ENCODE assay signal across 8 cellular contexts in the genomic region with DNA sequence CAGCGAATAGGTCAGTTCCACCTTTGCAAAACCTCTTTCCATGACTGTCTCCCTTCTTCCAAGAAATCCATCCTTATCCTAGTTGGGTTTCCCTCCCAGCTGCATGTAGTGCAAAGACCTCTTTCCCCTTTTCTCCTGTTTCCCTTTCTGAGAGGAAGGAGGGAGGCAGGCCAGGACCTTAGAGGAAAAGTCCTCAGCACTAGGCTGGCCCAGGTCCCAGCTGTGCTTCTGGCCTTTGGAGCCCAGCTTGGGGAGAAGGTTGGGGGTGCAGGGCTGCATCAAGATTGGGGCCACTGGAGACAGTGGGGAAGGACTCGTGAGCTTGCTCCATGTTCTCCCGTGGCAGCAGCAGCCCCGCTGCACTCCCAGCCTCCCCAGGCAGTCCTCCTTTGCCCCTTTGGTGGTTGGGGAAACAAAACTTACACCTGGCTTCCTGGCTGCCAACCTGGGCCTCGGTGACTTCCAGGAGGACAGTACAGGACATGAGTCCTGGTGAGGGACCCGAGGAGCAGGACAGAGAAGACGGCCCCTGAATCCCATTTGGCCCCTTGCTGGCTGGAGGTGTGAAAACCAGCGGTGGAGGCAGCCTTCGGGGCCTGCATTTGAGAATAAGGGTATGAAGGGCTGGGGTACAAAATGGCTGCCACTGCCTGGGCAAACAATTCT. TPM values are rescaled to one million over a fixed set of nuclear protein-coding genes. Genes with fewer than 3 reads are reported as not detected.
DNase-seq lines count a peak whose midpoint lies in the region; ATAC-seq, FAIRE-seq and TF ChIP-seq lines count a peak whose summit lies in the region.

No MANE protein-coding gene starts in this region.

- no peak overlapping the region for H3K27ac ChIP-seq in brain microvascular endothelial cell
- peak overlapping the region; percentile 92 for H3K27ac ChIP-seq in HepG2 (ENCODE audit: extremely low read length, insufficient read depth, low read length)
- H3K27ac ChIP-seq in tibial artery: peak overlapping the region; percentile 18 to 70

- ATAC-seq in HepG2 (peak; percentile 4), GM21737 (IDR thresholded peaks at IDR 0.05; ENCODE audit: unreplicated experiment) (no peak)

- CTCF ChIA-PET in activated CD4-positive, alpha-beta T cell treated with anti-CD3 and anti-CD28 coated beads, Interleukin-2, amount 10 ng/mL, durations not matched to agents 7 days and 5 days (lab: Charles Lee): interaction anchor here (1.2 to 9.4 kb wide), 7 partner anchors 9 to 64 kb away, joined by 5 to 154 read pairs (median 7); a partner anchor contains a TSS
- CTCF ChIA-PET in HepG2 (lab: Yijun Ruan, JAX; ENCODE audit: low intra/inter-chr PET ratio, low total read pairs): interaction anchor here (1.6 to 5.6 kb wide), 4 partner anchors 10 to 36 kb away, joined by 3 to 39 read pairs (median 8); a partner anchor contains a TSS

- H3K4me3 ChIP-seq in brain microvascular endothelial cell (ENCODE audit: low read depth, low read length) (peak overlapping the region; percentile 40), HepG2 (replicated peaks in 1 of 3; ENCODE audit: insufficient read depth in 1 of 3, low read depth in 2 of 3, low read length in 3 of 3) (peak overlapping the region; percentile 64 to 84 (median 72)), tibial artery (peak overlapping the region; percentile 14 to 30)

- peaks cover 21% of the 10 kb centered on the region for H3K36me3 Mint-ChIP-seq in activated CD4-positive, alpha-beta T cell treated with anti-CD3 and anti-CD28 coated beads, Interleukin-2, amount 10 ng/mL, durations not matched to agents 7 days and 5 days (ENCODE audit: low read depth)

- H3K27me3 ChIP-seq in brain microvascular endothelial cell (replicated peaks) (no peaks in the 10 kb centered on the region), HepG2 (ENCODE audit: control insufficient read depth in 1 of 2, insufficient read depth in 2 of 2, low read length in 2 of 2) (no peaks in the 10 kb centered on the region; a peak in 1 of 5 replicates), tibial artery (no peaks in the 10 kb centered on the region)

- peak overlapping the region; percentile 90 for H3K9ac ChIP-seq in HepG2 (ENCODE audit: insufficient read depth, low read depth, low read length)

- no peaks in the 10 kb centered on the region for H4K20me1 ChIP-seq in HepG2 (ENCODE audit: insufficient read depth, low read length)

- BruUV-seq in HepG2 (replicated peaks; lab: Mats Ljungman, UMichigan): no TSS peak

- in situ Hi-C loops in brain microvascular endothelial cell (cut with HindIII; ENCODE audit: low pct_ligation_motif_present, low sequenced_read_pairs): no loop called here
- in situ Hi-C loops in HepG2 (cut with HindIII; ENCODE audit: extremely low pct_ligation_motif_present, low pct_unique_long_range_greater_than_20kb): no loop called here

- intact Hi-C loops in HepG2 (cut with micrococcal nuclease; ENCODE audit: unreplicated experiment) (no loop called here), tibial artery (cut with DNase I; ENCODE audit: low total_unique reads) (no loop called here)

- POLR2A ChIA-PET in activated CD4-positive, alpha-beta T cell treated with anti-CD3 and anti-CD28 coated beads, Interleukin-2, amount 10 ng/mL, durations not matched to agents 7 days and 5 days (lab: Charles Lee): interaction anchor here (0.9 to 2.8 kb wide), 4 partner anchors 11 to 44 kb away, joined by 3 to 24 read pairs (median 7); a partner anchor contains a TSS
- POLR2A ChIA-PET in HepG2 (lab: Yijun Ruan, JAX): interaction anchor here (0.5 to 24.3 kb wide), 30 partner anchors 6 to 1053 kb away, joined by 3 to 2487 read pairs (median 8); a partner anchor contains a TSS

- FAIRE-seq in HepG2 (lab: Jason Lieb, UNC): no peak

- H3K4me1 ChIP-seq in HepG2 (ENCODE audit: insufficient read depth, low read length) (peaks cover 59% of the 10 kb centered on the region), tibial artery (peaks cover 0 to 39% (median 32%) of the 10 kb centered on the region in 4 donors)

- TF ChIP-seq EP300 in HepG2 (IDR thresholded peaks at IDR 0.05; ENCODE audit: low read depth in 2 of 2, low read length in 2 of 2) (no peak), HepG2 (CRISPR knock-in tag; IDR thresholded peaks at IDR 0.05; ENCODE audit: borderline replicate concordance) (no peak)

- H3K4me3 Mint-ChIP-seq in activated CD4-positive, alpha-beta T cell treated with anti-CD3 and anti-CD28 coated beads, Interleukin-2, amount 10 ng/mL, durations not matched to agents 7 days and 5 days: peak overlapping the region; percentile 99

- no peaks in the 10 kb centered on the region for H3K9me3 Mint-ChIP-seq in activated CD4-positive, alpha-beta T cell treated with anti-CD3 and anti-CD28 coated beads, Interleukin-2, amount 10 ng/mL, durations not matched to agents 7 days and 5 days

- H3K36me3 ChIP-seq in brain microvascular endothelial cell (replicated peaks) (no peaks in the 10 kb centered on the region), HepG2 (replicated peaks in 1 of 2; ENCODE audit: control insufficient read depth in 1 of 2, insufficient read depth in 2 of 2, low read length in 2 of 2) (peaks cover 5 to 12% of the 10 kb centered on the region in 2 experiments; a peak in 4 of 5 replicates), tibial artery (no peaks in the 10 kb centered on the region)

- peak overlapping the region; percentile 96 for H3K27ac Mint-ChIP-seq in activated CD4-positive, alpha-beta T cell treated with anti-CD3 and anti-CD28 coated beads, Interleukin-2, amount 10 ng/mL, durations not matched to agents 7 days and 5 days

- no peak overlapping the region for H2AFZ ChIP-seq in HepG2 (ENCODE audit: low read length)

- no peak for TF ChIP-seq CTCF in brain microvascular endothelial cell (IDR thresholded peaks at IDR 0.05; ENCODE audit: low read depth, low read length, missing control alignments)
- TF ChIP-seq CTCF in HepG2 (CRISPR knock-in tag; IDR thresholded peaks at IDR 0.05): no peak
- no peak for TF ChIP-seq CTCF in tibial artery (IDR thresholded peaks at IDR 0.05)

- H3K4me1 Mint-ChIP-seq in activated CD4-positive, alpha-beta T cell treated with anti-CD3 and anti-CD28 coated beads, Interleukin-2, amount 10 ng/mL, durations not matched to agents 7 days and 5 days: peaks cover 39% of the 10 kb centered on the region

- peaks cover 32% of the 10 kb centered on the region for H3K79me2 ChIP-seq in HepG2 (ENCODE audit: insufficient read depth, low read length)

- DNase-seq in activated CD4-positive, alpha-beta T cell treated with anti-CD3 and anti-CD28 coated beads, Interleukin-2, amount 10 ng/mL, durations not matched to agents 7 days and 5 days: no peak
- no peak for DNase-seq in activated CD4-positive, alpha-beta T cell treated with anti-CD3 and anti-CD28 coated beads for 1 hour
- DNase-seq in brain microvascular endothelial cell: no peak
- no peak for DNase-seq in HepG2 (ENCODE audit: low spot score)
- no peak for DNase-seq in tibial artery
- DNase-seq in HK-2 (ENCODE audit: unreplicated experiment): no peak
- no peak for DNase-seq in NCI-H1417 (lab: John Stamatoyannopoulos, UW)

- TF ChIP-seq RAD21 in HepG2 (CRISPR knock-in tag; IDR thresholded peaks at IDR 0.05): no peak

- no peaks in the 10 kb centered on the region for H3K27me3 Mint-ChIP-seq in activated CD4-positive, alpha-beta T cell treated with anti-CD3 and anti-CD28 coated beads, Interleukin-2, amount 10 ng/mL, durations not matched to agents 7 days and 5 days

- H3K4me2 ChIP-seq in HepG2 (ENCODE audit: low read depth, low read length): peak overlapping the region; percentile 96

- H3K9me3 ChIP-seq in HepG2 (ENCODE audit: low read length) (no peaks in the 10 kb centered on the region), tibial artery (no peaks in the 10 kb centered on the region)

- no peak for TF ChIP-seq POLR2A in HepG2 (IDR thresholded peaks at IDR 0.05; ENCODE audit: insufficient read depth in 1 of 2, low read depth in 2 of 2, low read length in 2 of 2)

- WGBS in HepG2 (ENCODE audit: low lambda C conversion rate): 4% methylated on average over 8 of the region's 9 CpGs

RNA-seq across cellular contexts. Expression of a gene that starts 0.5 kb away (rescaled TPM):
- 1 to 10 TPM; 5.3 to 8.4 TPM for total RNA-seq in activated CD4-positive, alpha-beta T cell treated with anti-CD3 and anti-CD28 coated beads, Interleukin-2, amount 10 ng/mL, durations not matched to agents 7 days and 5 days
- total RNA-seq in HepG2 (2016; rRNA removed; fragmentation: Illumina TruSeq; extraction: Trizol): 27.1 and 30.8 TPM in 2 replicates
- 22.3 and 23.3 TPM in 2 replicates for total RNA-seq in HepG2 (2016; cell fraction: cytosol; rRNA removed; fragmentation: Illumina TruSeq; extraction: Trizol; ENCODE audit: low read depth)
- total RNA-seq in HepG2 (2016; cell fraction: insoluble cytoplasmic fraction; rRNA removed; fragmentation: Illumina TruSeq; extraction: Trizol): 26.7 and 27.9 TPM in 2 replicates
- 25.8 and 28.7 TPM in 2 replicates for total RNA-seq in HepG2 (2016; cell fraction: membrane; rRNA removed; fragmentation: Illumina TruSeq; extraction: Trizol)
- total RNA-seq in HepG2 (2016; cell fraction: nucleus; rRNA removed; fragmentation: Illumina TruSeq; extraction: Trizol): 13.7 and 16.4 TPM in 2 replicates
- polyA plus RNA-seq in HepG2 (2011; rRNA removed): 31.8 and 32.4 TPM in 2 replicates
- 32.2 and 44.9 TPM in 2 replicates for polyA plus RNA-seq in HepG2 (2011; cell fraction: cytosol; rRNA removed)
- polyA plus RNA-seq in HepG2 (2011; cell fraction: nucleus; rRNA removed): 22.5 and 27.3 TPM in 2 replicates
- polyA plus RNA-seq in HepG2 (2012): 22.2 and 24.9 TPM in 2 replicates
- polyA plus RNA-seq in HepG2 (2016; cell fraction: cytosol; fragmentation: Illumina TruSeq; extraction: Trizol; ENCODE audit: low read depth): 14.6 and 18.5 TPM in 2 replicates
- 35.4 and 36.8 TPM in 2 replicates for polyA plus RNA-seq in HepG2 (2016; cell fraction: insoluble cytoplasmic fraction; fragmentation: Illumina TruSeq; extraction: Trizol; ENCODE audit: low read depth)
- 19.7 and 26.6 TPM in 2 replicates for polyA plus RNA-seq in HepG2 (2016; cell fraction: membrane; fragmentation: Illumina TruSeq; extraction: Trizol; ENCODE audit: low read depth)
- 36.3 and 37.9 TPM in 2 replicates for polyA plus RNA-seq in HepG2 (2016; cell fraction: nucleus; fragmentation: Illumina TruSeq; extraction: Trizol; ENCODE audit: insufficient read depth, low read depth)
- polyA minus RNA-seq in HepG2 (2011; rRNA and poly(A)+ RNA removed; ENCODE audit: low replicate concordance): 9.1 and 26.8 TPM in 2 replicates
- polyA minus RNA-seq in HepG2 (2011; cell fraction: cytosol; rRNA and poly(A)+ RNA removed): 17.8 and 20.5 TPM in 2 replicates
- polyA minus RNA-seq in HepG2 (2011; cell fraction: nucleus; rRNA and poly(A)+ RNA removed): 12.4 and 13.2 TPM in 2 replicates

RNA-seq across cellular contexts. Expression of a gene that starts 13.9 kb away (rescaled TPM):
- 10 to 100 TPM; 30.5 TPM for total RNA-seq in activated CD4-positive, alpha-beta T cell treated with anti-CD3 and anti-CD28 coated beads, Interleukin-2, amount 10 ng/mL, durations not matched to agents 7 days and 5 days
- total RNA-seq in HepG2 (2016; rRNA removed; fragmentation: Illumina TruSeq; extraction: Trizol): 10.5 and 14.8 TPM in 2 replicates
- total RNA-seq in HepG2 (2016; cell fraction: cytosol; rRNA removed; fragmentation: Illumina TruSeq; extraction: Trizol; ENCODE audit: low read depth): 2.7 and 3.3 TPM in 2 replicates
- 11.7 and 13.0 TPM in 2 replicates for total RNA-seq in HepG2 (2016; cell fraction: insoluble cytoplasmic fraction; rRNA removed; fragmentation: Illumina TruSeq; extraction: Trizol)
- 8.9 and 9.5 TPM in 2 replicates for total RNA-seq in HepG2 (2016; cell fraction: membrane; rRNA removed; fragmentation: Illumina TruSeq; extraction: Trizol)
- total RNA-seq in HepG2 (2016; cell fraction: nucleus; rRNA removed; fragmentation: Illumina TruSeq; extraction: Trizol): 13.8 and 14.0 TPM in 2 replicates
- 16.3 and 16.6 TPM in 2 replicates for polyA plus RNA-seq in HepG2 (2011; rRNA removed)
- polyA plus RNA-seq in HepG2 (2011; cell fraction: cytosol; rRNA removed): 13.7 and 14.0 TPM in 2 replicates
- 34.1 and 37.3 TPM in 2 replicates for polyA plus RNA-seq in HepG2 (2011; cell fraction: nucleus; rRNA removed)
- 17.5 and 20.8 TPM in 2 replicates for polyA plus RNA-seq in HepG2 (2012)
- 2.7 and 3.3 TPM in 2 replicates for polyA plus RNA-seq in HepG2 (2016; cell fraction: cytosol; fragmentation: Illumina TruSeq; extraction: Trizol; ENCODE audit: low read depth)
- polyA plus RNA-seq in HepG2 (2016; cell fraction: insoluble cytoplasmic fraction; fragmentation: Illumina TruSeq; extraction: Trizol; ENCODE audit: low read depth): 36.1 and 41.5 TPM in 2 replicates
- 10.3 and 12.9 TPM in 2 replicates for polyA plus RNA-seq in HepG2 (2016; cell fraction: membrane; fragmentation: Illumina TruSeq; extraction: Trizol; ENCODE audit: low read depth)
- 51.0 and 51.8 TPM in 2 replicates for polyA plus RNA-seq in HepG2 (2016; cell fraction: nucleus; fragmentation: Illumina TruSeq; extraction: Trizol; ENCODE audit: insufficient read depth, low read depth)
- 8.8 and 11.0 TPM in 2 replicates for polyA minus RNA-seq in HepG2 (2011; rRNA and poly(A)+ RNA removed; ENCODE audit: low replicate concordance)
- 10.7 and 11.5 TPM in 2 replicates for polyA minus RNA-seq in HepG2 (2011; cell fraction: cytosol; rRNA and poly(A)+ RNA removed)
- 17.1 and 27.5 TPM in 2 replicates for polyA minus RNA-seq in HepG2 (2011; cell fraction: nucleus; rRNA and poly(A)+ RNA removed)

RNA-seq across cellular contexts. Expression of a gene that starts 26.7 kb away (rescaled TPM):
- 10 to 100 TPM; 18.4 to 19.7 TPM for total RNA-seq in activated CD4-positive, alpha-beta T cell treated with anti-CD3 and anti-CD28 coated beads, Interleukin-2, amount 10 ng/mL, durations not matched to agents 7 days and 5 days
- 8.8 and 16.1 TPM in 2 replicates for total RNA-seq in HepG2 (2016; rRNA removed; fragmentation: Illumina TruSeq; extraction: Trizol)
- total RNA-seq in HepG2 (2016; cell fraction: cytosol; rRNA removed; fragmentation: Illumina TruSeq; extraction: Trizol; ENCODE audit: low read depth): 8.0 and 13.0 TPM in 2 replicates
- 9.5 and 14.6 TPM in 2 replicates for total RNA-seq in HepG2 (2016; cell fraction: insoluble cytoplasmic fraction; rRNA removed; fragmentation: Illumina TruSeq; extraction: Trizol)
- 12.4 and 18.3 TPM in 2 replicates for total RNA-seq in HepG2 (2016; cell fraction: membrane; rRNA removed; fragmentation: Illumina TruSeq; extraction: Trizol)
- total RNA-seq in HepG2 (2016; cell fraction: nucleus; rRNA removed; fragmentation: Illumina TruSeq; extraction: Trizol): 15.2 and 17.1 TPM in 2 replicates
- polyA plus RNA-seq in HepG2 (2011; rRNA removed): 26.9 and 34.1 TPM in 2 replicates
- polyA plus RNA-seq in HepG2 (2011; cell fraction: cytosol; rRNA removed): 12.2 and 17.4 TPM in 2 replicates
- polyA plus RNA-seq in HepG2 (2011; cell fraction: nucleus; rRNA removed): 71.5 and 77.5 TPM in 2 replicates
- 16.9 and 20.5 TPM in 2 replicates for polyA plus RNA-seq in HepG2 (2012)
- polyA plus RNA-seq in HepG2 (2016; cell fraction: cytosol; fragmentation: Illumina TruSeq; extraction: Trizol; ENCODE audit: low read depth): 9.2 and 14.3 TPM in 2 replicates
- polyA plus RNA-seq in HepG2 (2016; cell fraction: insoluble cytoplasmic fraction; fragmentation: Illumina TruSeq; extraction: Trizol; ENCODE audit: low read depth): 9.9 and 13.7 TPM in 2 replicates
- 10.5 and 15.2 TPM in 2 replicates for polyA plus RNA-seq in HepG2 (2016; cell fraction: membrane; fragmentation: Illumina TruSeq; extraction: Trizol; ENCODE audit: low read depth)
- polyA plus RNA-seq in HepG2 (2016; cell fraction: nucleus; fragmentation: Illumina TruSeq; extraction: Trizol; ENCODE audit: insufficient read depth, low read depth): 36.2 and 39.6 TPM in 2 replicates
- polyA minus RNA-seq in HepG2 (2011; rRNA and poly(A)+ RNA removed; ENCODE audit: low replicate concordance): 6.9 and 21.9 TPM in 2 replicates
- 8.3 and 8.4 TPM in 2 replicates for polyA minus RNA-seq in HepG2 (2011; cell fraction: cytosol; rRNA and poly(A)+ RNA removed)
- 26.9 and 36.2 TPM in 2 replicates for polyA minus RNA-seq in HepG2 (2011; cell fraction: nucleus; rRNA and poly(A)+ RNA removed)

RNA-seq across cellular contexts. Expression of a gene that starts 29.8 kb away (rescaled TPM):
- total RNA-seq in activated CD4-positive, alpha-beta T cell treated with anti-CD3 and anti-CD28 coated beads, Interleukin-2, amount 10 ng/mL, durations not matched to agents 7 days and 5 days: 1 to 10 TPM; 3.0 to 4.1 TPM
- 5.5 and 11.3 TPM in 2 replicates for total RNA-seq in HepG2 (2016; rRNA removed; fragmentation: Illumina TruSeq; extraction: Trizol)
- total RNA-seq in HepG2 (2016; cell fraction: cytosol; rRNA removed; fragmentation: Illumina TruSeq; extraction: Trizol; ENCODE audit: low read depth): 5.6 and 8.7 TPM in 2 replicates
- total RNA-seq in HepG2 (2016; cell fraction: insoluble cytoplasmic fraction; rRNA removed; fragmentation: Illumina TruSeq; extraction: Trizol): 6.2 and 9.4 TPM in 2 replicates
- total RNA-seq in HepG2 (2016; cell fraction: membrane; rRNA removed; fragmentation: Illumina TruSeq; extraction: Trizol): 23.5 and 28.9 TPM in 2 replicates
- total RNA-seq in HepG2 (2016; cell fraction: nucleus; rRNA removed; fragmentation: Illumina TruSeq; extraction: Trizol): 4.2 and 4.3 TPM in 2 replicates
- polyA plus RNA-seq in HepG2 (2011; rRNA removed): 39.1 and 46.1 TPM in 2 replicates
- polyA plus RNA-seq in HepG2 (2011; cell fraction: cytosol; rRNA removed): 28.6 and 40.9 TPM in 2 replicates
- 37.4 and 43.6 TPM in 2 replicates for polyA plus RNA-seq in HepG2 (2011; cell fraction: nucleus; rRNA removed)
- 8.5 and 22.4 TPM in 2 replicates for polyA plus RNA-seq in HepG2 (2012)
- 17.4 and 19.5 TPM in 2 replicates for polyA plus RNA-seq in HepG2 (2016; cell fraction: cytosol; fragmentation: Illumina TruSeq; extraction: Trizol; ENCODE audit: low read depth)
- polyA plus RNA-seq in HepG2 (2016; cell fraction: insoluble cytoplasmic fraction; fragmentation: Illumina TruSeq; extraction: Trizol; ENCODE audit: low read depth): 14.0 and 24.9 TPM in 2 replicates
- polyA plus RNA-seq in HepG2 (2016; cell fraction: membrane; fragmentation: Illumina TruSeq; extraction: Trizol; ENCODE audit: low read depth): 30.5 and 46.5 TPM in 2 replicates
- 24.9 and 28.4 TPM in 2 replicates for polyA plus RNA-seq in HepG2 (2016; cell fraction: nucleus; fragmentation: Illumina TruSeq; extraction: Trizol; ENCODE audit: insufficient read depth, low read depth)
- polyA minus RNA-seq in HepG2 (2011; rRNA and poly(A)+ RNA removed; ENCODE audit: low replicate concordance): 68.8 and 256 TPM in 2 replicates
- 26.0 and 39.9 TPM in 2 replicates for polyA minus RNA-seq in HepG2 (2011; cell fraction: cytosol; rRNA and poly(A)+ RNA removed)
- 13.4 and 15.7 TPM in 2 replicates for polyA minus RNA-seq in HepG2 (2011; cell fraction: nucleus; rRNA and poly(A)+ RNA removed)

RNA-seq across cellular contexts. Expression of a gene that starts 59.5 kb away (rescaled TPM):
- 100 to 1,000 TPM; 391 to 410 TPM for total RNA-seq in activated CD4-positive, alpha-beta T cell treated with anti-CD3 and anti-CD28 coated beads, Interleukin-2, amount 10 ng/mL, durations not matched to agents 7 days and 5 days
- total RNA-seq in HepG2 (2016; rRNA removed; fragmentation: Illumina TruSeq; extraction: Trizol): 0.39 and 0.53 TPM in 2 replicates
- 0.61 TPM in 1 of 2 replicates, not detected in the other for total RNA-seq in HepG2 (2016; cell fraction: cytosol; rRNA removed; fragmentation: Illumina TruSeq; extraction: Trizol; ENCODE audit: low read depth)
- total RNA-seq in HepG2 (2016; cell fraction: insoluble cytoplasmic fraction; rRNA removed; fragmentation: Illumina TruSeq; extraction: Trizol): 0.12 and 0.41 TPM in 2 replicates
- 0.48 and 0.74 TPM in 2 replicates for total RNA-seq in HepG2 (2016; cell fraction: membrane; rRNA removed; fragmentation: Illumina TruSeq; extraction: Trizol)
- total RNA-seq in HepG2 (2016; cell fraction: nucleus; rRNA removed; fragmentation: Illumina TruSeq; extraction: Trizol): 0.56 and 0.63 TPM in 2 replicates
- 0.70 and 1.1 TPM in 2 replicates for polyA plus RNA-seq in HepG2 (2011; rRNA removed)
- polyA plus RNA-seq in HepG2 (2011; cell fraction: cytosol; rRNA removed): 0.38 and 0.48 TPM in 2 replicates
- 4.9 and 6.1 TPM in 2 replicates for polyA plus RNA-seq in HepG2 (2011; cell fraction: nucleus; rRNA removed)
- polyA plus RNA-seq in HepG2 (2012): 0.78 and 1.2 TPM in 2 replicates
- polyA plus RNA-seq in HepG2 (2016; cell fraction: cytosol; fragmentation: Illumina TruSeq; extraction: Trizol; ENCODE audit: low read depth): 0.27 TPM in 1 of 2 replicates, not detected in the other
- polyA plus RNA-seq in HepG2 (2016; cell fraction: insoluble cytoplasmic fraction; fragmentation: Illumina TruSeq; extraction: Trizol; ENCODE audit: low read depth): 0.37 and 0.69 TPM in 2 replicates
- 0.31 and 0.37 TPM in 2 replicates for polyA plus RNA-seq in HepG2 (2016; cell fraction: membrane; fragmentation: Illumina TruSeq; extraction: Trizol; ENCODE audit: low read depth)
- polyA plus RNA-seq in HepG2 (2016; cell fraction: nucleus; fragmentation: Illumina TruSeq; extraction: Trizol; ENCODE audit: insufficient read depth, low read depth): 1.9 and 2.6 TPM in 2 replicates
- 0.68 and 17.4 TPM in 2 replicates for polyA minus RNA-seq in HepG2 (2011; rRNA and poly(A)+ RNA removed; ENCODE audit: low replicate concordance)
- 0.69 TPM in 1 of 2 replicates, not detected in the other for polyA minus RNA-seq in HepG2 (2011; cell fraction: cytosol; rRNA and poly(A)+ RNA removed)
- polyA minus RNA-seq in HepG2 (2011; cell fraction: nucleus; rRNA and poly(A)+ RNA removed): 0.77 and 1.4 TPM in 2 replicates

Comparison
In these comparisons a context has a peak if more than half of its experiments do, and no peak if none do; other contexts are left out.
1. H3K4me3 ChIP-seq: peak in every context shown above with its lines; median percentile 72 in HepG2; 40 in brain microvascular endothelial cell; 22 in tibial artery.